Comparison of ENCODE assay signal across 13 cellular contexts in genomic region chr12:115468087-115468510, GRCh38.
DNase-seq lines count a peak whose midpoint lies in the region; ATAC-seq and TF ChIP-seq lines count a peak whose summit lies in the region.
"Had no signal": no experiment of that assay in that cellular context is flagged by ENCODE, and none has a peak within 500 bp of the region (broad histone marks: within the 10 kb centered on the region; RNA-seq: fewer than 3 reads in every experiment).

No MANE protein-coding gene starts in this region.

- H3K36me3 ChIP-seq in adrenal gland (replicated peaks in 1 of 2), result no peaks in the 10 kb centered on the region
- H3K36me3 ChIP-seq: neutrophil, SJCRH30 had no signal

- H3K4me1 ChIP-seq in adrenal gland (replicated peaks in 1 of 2), result no peaks in the 10 kb centered on the region
- H3K4me1 ChIP-seq: SJCRH30 had no signal

- H3K9me3 ChIP-seq in adrenal gland (replicated peaks in 1 of 3), result no peaks in the 10 kb centered on the region
- H3K9me3 ChIP-seq: neutrophil, SJCRH30 had no signal

- DNase-seq in left ventricle myocardium superior, result no peak
- no peak for DNase-seq in Right ventricle myocardium inferior (ENCODE audit: missing footprints)
- peak; percentile 40 to 77 (median 53) for DNase-seq in adrenal gland
- peak; percentile 43 for DNase-seq in iPS-NIHi11 (ENCODE audit: low spot score)
- DNase-seq in HPDE6-E6E7 (ENCODE audit: extremely low spot score), result no peak
- DNase-seq in Ammon's horn (ENCODE audit: low spot score), result no peak
- DNase-seq: immature natural killer cell; stimulated activated CD4-positive, alpha-beta T cell treated with anti-CD3 and anti-CD28 coated beads, Interleukin-2, amount 100 ng/mL, for 24 hours had no signal

- TF ChIP-seq CTCF in adrenal gland (IDR thresholded peaks at IDR 0.05), result peak in 5 of 6 experiments; percentile 6 to 42 (median 35)

- intact Hi-C loops in left ventricle myocardium superior (cut with micrococcal nuclease), result no loop called here
- intact Hi-C loops in Right ventricle myocardium inferior (cut with DNase I), result no loop called here
- intact Hi-C loops in adrenal gland (cut with DNase I), result no loop called here

- ATAC-seq in left ventricle myocardium superior (peak; percentile 67), Right ventricle myocardium inferior (no peak), GM18498 (IDR thresholded peaks at IDR 0.05; ENCODE audit: unreplicated experiment) (no peak), GM19397 (IDR thresholded peaks at IDR 0.05; ENCODE audit: unreplicated experiment) (no peak)
- ATAC-seq: activated naive CD4-positive, alpha-beta T cell treated with anti-CD3 and anti-CD28 coated beads, Interleukin-2, amount 50 U/mL, for 72 hours had no signal

- 45 to 80% (median 61%) methylated on average over 1 to 4 of the region's 4 CpGs for WGBS in adrenal gland, 4 donors

- H3K27ac ChIP-seq in adrenal gland, result peak overlapping the region in 1 of 5 donors; percentile 27
- H3K27ac ChIP-seq: neutrophil, SJCRH30 had no signal

- no peaks in the 10 kb centered on the region for H3K27me3 ChIP-seq in adrenal gland
- H3K27me3 ChIP-seq: neutrophil, SJCRH30 had no signal

- peak overlapping the region in 1 of 4 donors; percentile 15 for H3K4me3 ChIP-seq in adrenal gland
- H3K4me3 ChIP-seq: SJCRH30 had no signal

- no peak for TF ChIP-seq POLR2A in adrenal gland (IDR thresholded peaks at IDR 0.05)

Comparison
In these comparisons a context has a peak if more than half of its experiments do, and no peak if none do; other contexts are left out.
1. DNase-seq: peak in adrenal gland (7 of 7) and iPS-NIHi11 (single experiment); none in left ventricle myocardium superior (single experiment), Right ventricle myocardium inferior (single experiment), HPDE6-E6E7 (single experiment) and Ammon's horn (single experiment).